Comparison of ENCODE assay signal across 7 cellular contexts in the genomic region with DNA sequence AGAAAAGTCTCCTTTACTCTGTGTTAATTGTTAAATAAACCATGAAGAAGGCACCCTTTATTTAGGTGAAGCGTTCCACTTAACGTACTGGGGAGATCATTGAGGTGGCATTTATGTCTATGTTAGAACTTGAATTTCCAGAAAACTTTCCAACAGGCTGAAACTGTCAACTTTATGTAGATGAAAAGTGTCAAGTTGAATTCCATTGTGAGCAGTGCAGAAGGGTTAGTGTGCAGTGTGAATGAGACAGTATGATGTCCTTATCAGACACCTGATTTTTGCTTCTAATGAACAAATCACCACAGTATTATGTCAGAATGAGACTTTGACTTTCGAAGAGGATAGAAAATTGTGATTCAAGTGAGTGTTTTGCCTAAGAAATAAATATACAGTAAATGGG.
"Had no signal": no experiment of that assay in that cellular context is flagged by ENCODE, and none has a peak within 500 bp of the region (broad histone marks: within the 10 kb centered on the region; RNA-seq: fewer than 3 reads in every experiment).

No MANE protein-coding gene starts in this region.

- H3K36me3 Mint-ChIP-seq: IgD-negative memory B cell had no signal

- H3K9ac ChIP-seq: GM23248 had no signal

- H3K27ac ChIP-seq: GM23248, HL-60 had no signal

- H3K27ac Mint-ChIP-seq: HFFc6, IgD-negative memory B cell had no signal

- H3K4me1 Mint-ChIP-seq: IgD-negative memory B cell had no signal

- H3K36me3 ChIP-seq: HAP-1 had no signal

- H3K27me3 Mint-ChIP-seq: IgD-negative memory B cell had no signal

- H2AFZ ChIP-seq: GM23248 had no signal

- H3K4me3 Mint-ChIP-seq: HFFc6, IgD-negative memory B cell had no signal

- H3K4me3 ChIP-seq: GM23248, HAP-1 had no signal

- H3K9me3 ChIP-seq: HAP-1 had no signal

- DNase-seq: GM23248, GOT3, H7, HFFc6 had no signal
